8 cellular contexts compared by ENCODE assay signal in genomic region chr15:75625542-75626347, GRCh38. TPM values are rescaled to one million over a fixed set of nuclear protein-coding genes. Genes with fewer than 3 reads are reported as not detected.
DNase-seq lines count a peak whose midpoint lies in the region; ATAC-seq and TF ChIP-seq lines count a peak whose summit lies in the region.

TSS of gene SNUPN (minus strand) at chr15:75625725. CDS start at chr15:75621051, 4,674 bp downstream.

- peak; percentile 58 for ATAC-seq in HG02623 (IDR thresholded peaks at IDR 0.05; ENCODE audit: unreplicated experiment)
- peak; percentile 79 for ATAC-seq in activated naive CD8-positive, alpha-beta T cell treated with anti-CD3 and anti-CD28 coated beads, Interleukin-2, amount 50 U/mL, for 24 hours
- peak; percentile 96 for ATAC-seq in Right ventricle myocardium superior (ENCODE audit: poor library complexity)

- intact Hi-C loops in Right ventricle myocardium superior (cut with DNase I) (no loop called here), tibial artery (cut with DNase I; ENCODE audit: low total_unique reads) (loop anchor here (10.0 kb wide), 1 partner anchor 111 kb away; no protein-coding TSS in a partner anchor)

- no peaks in the 10 kb centered on the region for H3K9me3 Mint-ChIP-seq in activated naive CD8-positive, alpha-beta T cell treated with anti-CD3 and anti-CD28 coated beads, Interleukin-2, amount 50 U/mL, for 24 hours

- no peaks in the 10 kb centered on the region for H3K27me3 Mint-ChIP-seq in activated naive CD8-positive, alpha-beta T cell treated with anti-CD3 and anti-CD28 coated beads, Interleukin-2, amount 50 U/mL, for 24 hours

- H2AFZ ChIP-seq in parathyroid adenoma: peak within 1 kb of the TSS; percentile 67

- H3K9ac ChIP-seq in parathyroid adenoma: no peak within 1 kb of the TSS

- H3K4me3 Mint-ChIP-seq in activated naive CD8-positive, alpha-beta T cell treated with anti-CD3 and anti-CD28 coated beads, Interleukin-2, amount 50 U/mL, for 24 hours: peak within 1 kb of the TSS; percentile 98

- peaks cover 17% of the 10 kb centered on the region for H3K36me3 Mint-ChIP-seq in activated naive CD8-positive, alpha-beta T cell treated with anti-CD3 and anti-CD28 coated beads, Interleukin-2, amount 50 U/mL, for 24 hours (ENCODE audit: low read depth)

- H3K9me3 ChIP-seq in parathyroid adenoma (ENCODE audit: control insufficient read depth, low read length) (no peaks in the 10 kb centered on the region), tibial artery (no peaks in the 10 kb centered on the region)

- peak within 1 kb of the TSS; percentile 68 for H3K4me2 ChIP-seq in parathyroid adenoma (ENCODE audit: low read length)

- peaks cover 48% of the 10 kb centered on the region for H3K4me1 Mint-ChIP-seq in activated naive CD8-positive, alpha-beta T cell treated with anti-CD3 and anti-CD28 coated beads, Interleukin-2, amount 50 U/mL, for 24 hours

- H3K27me3 ChIP-seq in parathyroid adenoma (ENCODE audit: control insufficient read depth, insufficient read depth, low read length) (no peaks in the 10 kb centered on the region), tibial artery (no peaks in the 10 kb centered on the region)

- CTCF ChIA-PET in GM10248 (lab: Yijun Ruan, JAX): interaction anchor here (1.1 to 3.8 kb wide), 6 partner anchors 9 to 257 kb away, joined by 3 to 24 read pairs (median 6); partner anchors contain the start of genes IMP3 and MAN2C1

- H3K4me1 ChIP-seq in parathyroid adenoma (no peaks in the 10 kb centered on the region), tibial artery (peaks cover 0 to 28% (median 12%) of the 10 kb centered on the region in 4 donors)

- POLR2A ChIA-PET in GM10248 (lab: Yijun Ruan, JAX): interaction anchor here (0.8 to 1.4 kb wide), 4 partner anchors 14 to 174 kb away, joined by 3 to 13 read pairs (median 6); partner anchors contain the start of genes IMP3, SIN3A and SNX33

- H3K36me3 ChIP-seq in parathyroid adenoma (ENCODE audit: control insufficient read depth, insufficient read depth, low read length): no peaks in the 10 kb centered on the region
- no peaks in the 10 kb centered on the region for H3K36me3 ChIP-seq in tibial artery

- TF ChIP-seq CTCF in GM10248 (IDR thresholded peaks at IDR 0.05; ENCODE audit: control extremely low read depth, extremely low read depth, low read depth, missing control alignments) (no peak), parathyroid adenoma (IDR thresholded peaks at IDR 0.05) (no peak), tibial artery (IDR thresholded peaks at IDR 0.05) (no peak)

- H3K27ac ChIP-seq in parathyroid adenoma (peak within 1 kb of the TSS; percentile 76), tibial artery (peak within 1 kb of the TSS; percentile 93 to 97)

- DNase-seq in GM10248 (ENCODE audit: extremely low spot score) (peak; percentile 99), NCI-H128 (lab: John Stamatoyannopoulos, UW; ENCODE audit: unreplicated experiment) (peak; percentile 70), T follicular helper cell (ENCODE audit: low read depth) (peak; percentile 86), Right ventricle myocardium superior (peak; percentile 97), tibial artery (peak; percentile 94 to 97)
- peak; percentile 93 for DNase-seq in activated naive CD8-positive, alpha-beta T cell treated with anti-CD3 and anti-CD28 coated beads, Interleukin-2, amount 50 U/mL, for 24 hours

- H3K79me2 ChIP-seq in parathyroid adenoma: no peaks in the 10 kb centered on the region

- peak within 1 kb of the TSS; percentile 65 for H3K4me3 ChIP-seq in parathyroid adenoma (ENCODE audit: low read depth, low read length)
- H3K4me3 ChIP-seq in tibial artery: peak within 1 kb of the TSS; percentile 94 to 99

- peak within 1 kb of the TSS; percentile 97 for H3K27ac Mint-ChIP-seq in activated naive CD8-positive, alpha-beta T cell treated with anti-CD3 and anti-CD28 coated beads, Interleukin-2, amount 50 U/mL, for 24 hours

RNA-seq across cellular contexts. Expression of gene SNUPN, which starts in this region (rescaled TPM):
- 16.9 TPM for total RNA-seq in Right ventricle myocardium superior

Comparison
In these comparisons a context has a peak if more than half of its experiments do, and no peak if none do; other contexts are left out.
1. Peak in every context shown above with its lines: DNase-seq, ATAC-seq, H3K4me3 ChIP-seq and H3K27ac ChIP-seq.